29 cellular contexts compared by ENCODE assay signal in genomic region chr6:152605342-152605741, GRCh38. TPM values are rescaled to one million over a fixed set of nuclear protein-coding genes. Genes with fewer than 3 reads are reported as not detected.
DNase-seq lines count a peak whose midpoint lies in the region; ATAC-seq, FAIRE-seq and TF ChIP-seq lines count a peak whose summit lies in the region.
"Had no signal": no experiment of that assay in that cellular context is flagged by ENCODE, and none has a peak within 500 bp of the region (broad histone marks: within the 10 kb centered on the region; RNA-seq: fewer than 3 reads in every experiment).

No MANE protein-coding gene starts in this region.

- H3K36me3 ChIP-seq in SK-N-MC (ENCODE audit: insufficient read depth, low read length) (no peaks in the 10 kb centered on the region), endothelial cell of umbilical vein (ENCODE audit: control insufficient read depth in 2 of 2, extremely low read depth in 1 of 2, insufficient read depth in 2 of 2, low read length in 2 of 2) (no peaks in the 10 kb centered on the region), neutrophil (no peaks in the 10 kb centered on the region)
- H3K36me3 ChIP-seq: cardiac muscle cell, heart right ventricle, ovary, right atrium auricular region had no signal

- dilution Hi-C loops in endothelial cell of umbilical vein (cut with MboI; ENCODE audit: extremely low pct_ligation_motif_present, low sequenced_read_pairs): no loop called here

- TF ChIP-seq CTCF in endothelial cell of umbilical vein (IDR thresholded peaks at IDR 0.05; ENCODE audit: extremely low read depth in 1 of 2, insufficient read depth in 1 of 2, low read depth in 1 of 2, low read length in 2 of 2) (no peak), neutrophil (IDR thresholded peaks at IDR 0.05) (no peak)

- H3K4me3 ChIP-seq in SK-N-MC (no peak overlapping the region), endothelial cell of umbilical vein (replicated peaks in 1 of 3; ENCODE audit: insufficient read depth in 1 of 3, low read depth in 1 of 3, low read length in 3 of 3) (no peak overlapping the region), neutrophil (ENCODE audit: low read depth in 1 of 2, low read length in 1 of 2) (no peak overlapping the region)
- H3K4me3 ChIP-seq: cardiac muscle cell, heart right ventricle, ovary, right atrium auricular region had no signal

- no peak for TF ChIP-seq POLR2A in endothelial cell of umbilical vein (IDR thresholded peaks at IDR 0.05; ENCODE audit: low read depth, low read length)

- no peaks in the 10 kb centered on the region for H3K9me3 ChIP-seq in SK-N-MC (ENCODE audit: low read depth, low read length)
- no peaks in the 10 kb centered on the region for H3K9me3 ChIP-seq in endothelial cell of umbilical vein (replicated peaks; ENCODE audit: control insufficient read depth, insufficient read depth, low read length)
- no peaks in the 10 kb centered on the region for H3K9me3 ChIP-seq in neutrophil
- H3K9me3 ChIP-seq: heart right ventricle, ovary, right atrium auricular region had no signal

- H3K27ac ChIP-seq in SK-N-MC (peak overlapping the region; percentile 86), endothelial cell of umbilical vein (ENCODE audit: insufficient read depth, low read depth, low read length) (no peak overlapping the region), neutrophil (peak overlapping the region; percentile 54)
- H3K27ac ChIP-seq: C4-2B, cardiac muscle cell, KMS-11, ovary, right atrium auricular region had no signal

- POLR2A ChIA-PET in endothelial cell of umbilical vein (lab: Charles Lee): no interaction called here

- intact Hi-C loops in endothelial cell of umbilical vein (cut with micrococcal nuclease): no loop called here

- H3K4me1 ChIP-seq in endothelial cell of umbilical vein (ENCODE audit: control insufficient read depth, extremely low read depth, insufficient read depth, low read length): no peaks in the 10 kb centered on the region
- H3K4me1 ChIP-seq in neutrophil (ENCODE audit: control insufficient read depth in 1 of 2, insufficient read depth in 1 of 2, low read depth in 1 of 2, low read length in 1 of 2): peaks cover 15 to 24% of the 10 kb centered on the region in 2 experiments
- H3K4me1 ChIP-seq: right atrium auricular region had no signal

- no TSS peak for BruUV-seq in endothelial cell of umbilical vein (replicated peaks; lab: Mats Ljungman, UMichigan)

- DNase-seq in GM03348 (ENCODE audit: low spot score) (peak; percentile 28), SK-N-MC (ENCODE audit: low read depth, low spot score) (peak; percentile 78), endothelial cell of umbilical vein (ENCODE audit: low read depth, low spot score) (peak; percentile 11), NCI-H524 (lab: John Stamatoyannopoulos, UW) (no peak), foreskin melanocyte (no peak)
- no peak for DNase-seq in activated CD4-positive, alpha-beta T cell treated with anti-CD3 and anti-CD28 coated beads, Interleukin-2, amount 50 U/mL, for 48 hours
- DNase-seq: ACHN; activated naive CD4-positive, alpha-beta T cell treated with Interleukin-2 at 50 U/mL for 16 hours; activated T-cell treated with anti-CD3 and anti-CD28 coated beads, Interleukin-2, amount 50 U/mL, for 48 hours; Calu3; heart right ventricle; naive thymus-derived CD4-positive, alpha-beta T cell; NCI-H1436 treated with DMSO at 0.1 percent for 48 hours; NCI-H2107; NCI-H524 treated with DMSO at 0.1 percent for 48 hours; NK-92 treated with Interleukin-12 subunit alpha and Interleukin-12 subunit beta, amount 100 ng/mL, for 24 hours; ovary; stimulated activated CD4-positive, alpha-beta T cell treated with anti-CD3 and anti-CD28 coated beads, Interleukin-4, amount 100 ng/mL, for 1 hour; T-helper 1 cell had no signal

- H3K9ac ChIP-seq in SK-N-MC (ENCODE audit: insufficient read length) (no peak overlapping the region), endothelial cell of umbilical vein (replicated peaks; ENCODE audit: extremely low read depth, insufficient read depth, low read length) (no peak overlapping the region)
- H3K9ac ChIP-seq: KMS-11 had no signal

- H4K20me1 ChIP-seq in endothelial cell of umbilical vein (replicated peaks; ENCODE audit: control insufficient read depth, extremely low read depth, insufficient read depth, low read length): no peaks in the 10 kb centered on the region

- no peak overlapping the region for H2AFZ ChIP-seq in endothelial cell of umbilical vein (ENCODE audit: low read depth, low read length)

- FAIRE-seq in endothelial cell of umbilical vein (lab: Jason Lieb, UNC): peak; percentile 54
- FAIRE-seq: TTC549 had no signal

- no peak for ATAC-seq in HG03097 (IDR thresholded peaks at IDR 0.05; ENCODE audit: low FRiP score, unreplicated experiment)
- ATAC-seq: left lobe of liver; naive thymus-derived CD4-positive, alpha-beta T cell; Panc1; stimulated activated memory B cell treated with anti-CD40 and anti-IgM and Interleukin-4, amounts not matched to agents 10 μg/mL and 1 μg/mL and 100 μg/mL, for 72 hours had no signal

- no peak overlapping the region for H3K4me2 ChIP-seq in endothelial cell of umbilical vein (ENCODE audit: insufficient read depth, low read length)
- H3K4me2 ChIP-seq: KMS-11 had no signal

- peaks cover 0 to 3% of the 10 kb centered on the region in 2 experiments for H3K27me3 ChIP-seq in endothelial cell of umbilical vein (ENCODE audit: control insufficient read depth in 2 of 2, insufficient read depth in 2 of 2, low read length in 2 of 2)
- no peaks in the 10 kb centered on the region for H3K27me3 ChIP-seq in neutrophil
- H3K27me3 ChIP-seq: cardiac muscle cell, heart right ventricle, ovary, right atrium auricular region had no signal

- no peaks in the 10 kb centered on the region for H3K9me1 ChIP-seq in endothelial cell of umbilical vein (replicated peaks; ENCODE audit: control insufficient read depth, extremely low read depth, insufficient read depth, low read length)

- no peaks in the 10 kb centered on the region for H3K79me2 ChIP-seq in endothelial cell of umbilical vein (ENCODE audit: control insufficient read depth, insufficient read depth, low read length)

- CTCF ChIA-PET in endothelial cell of umbilical vein (lab: Charles Lee): interaction anchor here (1.1 to 2.4 kb wide), 4 partner anchors 10 to 343 kb away, joined by 3 to 8 read pairs (median 3); no protein-coding TSS in a partner anchor

TF ChIP-seq in endothelial cell of umbilical vein, 7 proteins besides CTCF, POLR2A, EP300 and RAD21:
- TF ChIP-seq EZH2 (IDR thresholded peaks at IDR 0.05; ENCODE audit: borderline replicate concordance, low read depth, low read length, severe bottlenecking) (no peak), POLR2AphosphoS5 (IDR thresholded peaks at IDR 0.05; ENCODE audit: insufficient read depth, low read depth, low read length) (no peak), MAX (IDR thresholded peaks at IDR 0.05; ENCODE audit: insufficient read depth, insufficient read length) (no peak), MYC (IDR thresholded peaks at IDR 0.05; ENCODE audit: low read depth, low read length) (no peak), FOS (IDR thresholded peaks at IDR 0.05; ENCODE audit: borderline replicate concordance, insufficient read depth, low read length) (no peak), JUN (IDR thresholded peaks at IDR 0.05; ENCODE audit: borderline replicate concordance, insufficient read depth, insufficient read length, low read depth) (no peak), GATA2 (IDR thresholded peaks at IDR 0.05; ENCODE audit: insufficient read depth, insufficient read length, low read depth, low read length) (no peak)

RNA-seq across cellular contexts. Expression of gene SYNE1, which starts 31.8 kb away (rescaled TPM):
- 43.6 and 52.3 TPM in 2 replicates for total RNA-seq in endothelial cell of umbilical vein
- polyA plus RNA-seq in endothelial cell of umbilical vein: 26.5 and 27.0 TPM in 2 replicates
- 22.0 and 23.2 TPM in 2 replicates for polyA plus RNA-seq in endothelial cell of umbilical vein (2011; cell fraction: cytosol; rRNA removed)
- polyA plus RNA-seq in endothelial cell of umbilical vein (2011; cell fraction: nucleus; rRNA removed): 65.8 and 73.1 TPM in 2 replicates
- polyA plus RNA-seq in endothelial cell of umbilical vein (2012): 16.1 and 20.0 TPM in 2 replicates
- 151 and 182 TPM in 2 replicates for polyA minus RNA-seq in endothelial cell of umbilical vein
- 1.1 TPM for polyA minus RNA-seq in endothelial cell of umbilical vein (2011; cell fraction: cytosol; rRNA and poly(A)+ RNA removed)
- polyA minus RNA-seq in endothelial cell of umbilical vein (2011; cell fraction: nucleus; rRNA and poly(A)+ RNA removed): 169 and 173 TPM in 2 replicates

Comparison
In these comparisons a context has a peak if more than half of its experiments do, and no peak if none do; other contexts are left out.
1. DNase-seq: peak in GM03348 (single experiment), SK-N-MC (single experiment) and endothelial cell of umbilical vein (single experiment); none in NCI-H524 (0 of 2), foreskin melanocyte (single experiment) and activated CD4-positive, alpha-beta T cell treated with anti-CD3 and anti-CD28 coated beads, Interleukin-2, amount 50 U/mL, for 48 hours (0 of 2).